In genomic region chr7:131224996-131225395, GRCh38 we compare ENCODE assay signal across 1 cellular context.
TF ChIP-seq lines count a peak whose summit lies in the region.

No MANE protein-coding gene starts in this region.

TF ChIP-seq in IMR-90, 13 proteins besides CTCF, POLR2A, EP300 and RAD21 (continued from another document):
- no peak for TF ChIP-seq ELK1 (IDR thresholded peaks at IDR 0.05; ENCODE audit: borderline replicate concordance, low read depth, low read length)
